Comparison of ENCODE assay signal across 1 cellular context in genomic region chr17:48498168-48498840, GRCh38.
TF ChIP-seq lines count a peak whose summit lies in the region.

No MANE protein-coding gene starts in this region.

TF ChIP-seq in IMR-90, 13 proteins besides CTCF, POLR2A, EP300 and RAD21:
- TF ChIP-seq USF2 (IDR thresholded peaks at IDR 0.05; ENCODE audit: low read depth, low read length) (no peak), FOS (IDR thresholded peaks at IDR 0.05; ENCODE audit: low read depth, low read length) (no peak), MAZ (IDR thresholded peaks at IDR 0.05; ENCODE audit: borderline replicate concordance, low read depth, low read length) (no peak), MAFK (IDR thresholded peaks at IDR 0.05; ENCODE audit: low read depth, low read length) (no peak), SMC3 (IDR thresholded peaks at IDR 0.05; ENCODE audit: low read depth, low read length) (no peak), ELK1 (IDR thresholded peaks at IDR 0.05; ENCODE audit: borderline replicate concordance, low read depth, low read length) (no peak), NFE2L2 (IDR thresholded peaks at IDR 0.05; ENCODE audit: low read depth, low read length) (no peak), RCOR1 (IDR thresholded peaks at IDR 0.05; ENCODE audit: insufficient replicate concordance, low read length) (no peak), CHD1 (IDR thresholded peaks at IDR 0.05; ENCODE audit: low read depth, low read length) (no peak), BHLHE40 (IDR thresholded peaks at IDR 0.05; ENCODE audit: low read depth, low read length) (no peak), MXI1 (IDR thresholded peaks at IDR 0.05; ENCODE audit: borderline replicate concordance, low read depth, low read length) (no peak), CEBPB (IDR thresholded peaks at IDR 0.05; ENCODE audit: low read depth, low read length) (no peak), RFX5 (IDR thresholded peaks at IDR 0.05; ENCODE audit: low read depth, low read length) (no peak)
